Comparison of ENCODE assay signal across 12 cellular contexts in genomic region chr22:41442240-41442792, GRCh38. TPM values are rescaled to one million over a fixed set of nuclear protein-coding genes. Genes with fewer than 3 reads are reported as not detected.
A peak's percentile ranks its signal among the peaks of the same experiment; 100 is the strongest.
DNase-seq lines count a peak whose midpoint lies in the region; ATAC-seq and TF ChIP-seq lines count a peak whose summit lies in the region.
"Had no signal": no experiment of that assay in that cellular context is flagged by ENCODE, and none has a peak within 500 bp of the region (broad histone marks: within the 10 kb centered on the region; RNA-seq: fewer than 3 reads in every experiment).

No MANE protein-coding gene starts in this region.

- H3K4me1 Mint-ChIP-seq in H9 = peaks cover 5 to 16% of the 10 kb centered on the region in 2 experiments; a peak in 3 of 4 replicates

- no peak overlapping the region for H4K91ac ChIP-seq in H9 (ENCODE audit: insufficient read length, low read depth, low read length)

- H2AFZ ChIP-seq in H9 (ENCODE audit: low read length) (no peak overlapping the region), smooth muscle cell (ENCODE audit: low read depth) (no peak overlapping the region)

- H3K9me3 Mint-ChIP-seq in H9 = no peaks in the 10 kb centered on the region

- no peak overlapping the region for H3K23ac ChIP-seq in H9 (ENCODE audit: insufficient read length, low read depth, low read length)

- H3K4ac ChIP-seq in H9 (ENCODE audit: low read depth, low read length) = no peak overlapping the region

- H3K36me3 ChIP-seq in SK-N-MC (ENCODE audit: insufficient read depth, low read length) (peaks cover 21% of the 10 kb centered on the region; the same call in 1 of the 2 replicates), esophagus squamous epithelium (peaks cover 0 to 61% (median 0%) of the 10 kb centered on the region in 3 donors), smooth muscle cell (ENCODE audit: low read depth) (no peaks in the 10 kb centered on the region), aorta (ENCODE audit: control insufficient read depth in 1 of 2, insufficient read depth in 2 of 2, low read length in 1 of 2) (no peaks in the 10 kb centered on the region)

- peaks cover 2% of the 10 kb centered on the region; the same call in 1 of the 2 replicates for H3K27me3 Mint-ChIP-seq in H9 (ENCODE audit: low read depth)

- H3K4me2 ChIP-seq in H9 (ENCODE audit: insufficient read depth, insufficient read length, low read length) (no peak overlapping the region), smooth muscle cell (no peak overlapping the region)

- H3K56ac ChIP-seq in H9 (ENCODE audit: insufficient read length, low read depth, low read length) = no peak overlapping the region

- ATAC-seq in aorta (ENCODE audit: low FRiP score) (no peak), HG03521 (IDR thresholded peaks at IDR 0.05; ENCODE audit: unreplicated experiment) (no peak), HG02759 (IDR thresholded peaks at IDR 0.05; ENCODE audit: unreplicated experiment) (no peak)

- H3K14ac ChIP-seq in H9 (ENCODE audit: insufficient read depth, low read length) = no peak overlapping the region

- peak overlapping the region in 1 of 3 experiments; percentile 81; a peak in 2 of 7 replicates for H3K27ac Mint-ChIP-seq in H9

- DNase-seq in H9 (no peak), SK-N-MC (ENCODE audit: low read depth, low spot score) (no peak), esophagus squamous epithelium (lab: John Stamatoyannopoulos, UW) (no peak), smooth muscle cell (lab: John Stamatoyannopoulos, UW; ENCODE audit: unreplicated experiment) (no peak), aorta (no peak)
- DNase-seq: effector CD4-positive, alpha-beta T cell; mesendoderm; MG63; NCI-H226; Right ventricle myocardium superior had no signal

- TF ChIP-seq CTCF in H9 (conservative IDR thresholded peaks at IDR 0.05) (no peak), esophagus squamous epithelium (IDR thresholded peaks at IDR 0.05) (no peak), smooth muscle cell (IDR thresholded peaks at IDR 0.05; ENCODE audit: borderline replicate concordance, insufficient read depth, poor library complexity, severe bottlenecking) (no peak)

- H3K4me3 ChIP-seq in SK-N-MC = no peak overlapping the region
- no peak overlapping the region for H3K4me3 ChIP-seq in esophagus squamous epithelium
- H3K4me3 ChIP-seq in smooth muscle cell = no peak overlapping the region
- H3K4me3 ChIP-seq in aorta (ENCODE audit: low read length in 2 of 2) = no peak overlapping the region
- H3K4me3 ChIP-seq: MG63 had no signal

- no peak overlapping the region for H3K9ac ChIP-seq in H9 (ENCODE audit: extremely low read depth, insufficient read length, low read length)
- H3K9ac ChIP-seq in SK-N-MC (ENCODE audit: insufficient read length) = no peak overlapping the region
- H3K9ac ChIP-seq in smooth muscle cell (ENCODE audit: low read depth) = no peak overlapping the region

- H4K20me1 ChIP-seq in H9 (ENCODE audit: control insufficient read depth, insufficient read depth, insufficient read length) (no peaks in the 10 kb centered on the region), smooth muscle cell (ENCODE audit: low read depth) (peaks cover 79% of the 10 kb centered on the region)

- no peak overlapping the region for H2AK5ac ChIP-seq in H9 (ENCODE audit: insufficient read length, low read length)

- peaks cover 19% of the 10 kb centered on the region for H3K23me2 ChIP-seq in H9 (ENCODE audit: insufficient read length, low read depth, low read length, poor library complexity, severe bottlenecking)

- H4K8ac ChIP-seq in H9 (replicated peaks; ENCODE audit: insufficient read length, low read depth, low read length) = no peak overlapping the region

- no peak overlapping the region for H4K5ac ChIP-seq in H9 (ENCODE audit: insufficient read length, low read depth, low read length)

- intact Hi-C loops in esophagus squamous epithelium (cut with DNase I) (no loop called here), aorta (cut with DNase I) (no loop called here)

- H2BK20ac ChIP-seq in H9 (ENCODE audit: low read depth, low read length, poor library complexity, severe bottlenecking) = no peak overlapping the region

- no peaks in the 10 kb centered on the region for H3K4me1 ChIP-seq in H9 (ENCODE audit: insufficient read depth, low read length)
- H3K4me1 ChIP-seq in esophagus squamous epithelium = peaks cover 12 to 60% (median 38%) of the 10 kb centered on the region in 3 donors
- peaks cover 7% of the 10 kb centered on the region for H3K4me1 ChIP-seq in smooth muscle cell (ENCODE audit: low read depth)
- H3K4me1 ChIP-seq in aorta (ENCODE audit: control insufficient read depth in 1 of 2, insufficient read depth in 2 of 2, low read length in 2 of 2) = no peaks in the 10 kb centered on the region

- no peak overlapping the region for H2BK120ac ChIP-seq in H9 (ENCODE audit: low read depth, low read length, poor library complexity, severe bottlenecking)

- no peak for TF ChIP-seq POLR2A in esophagus squamous epithelium (IDR thresholded peaks at IDR 0.05)

- H3K79me2 ChIP-seq in H9 (ENCODE audit: insufficient read depth, low read length) = peaks cover 24% of the 10 kb centered on the region; the same call in 1 of the 2 replicates
- peaks cover 85% of the 10 kb centered on the region for H3K79me2 ChIP-seq in smooth muscle cell (ENCODE audit: low read depth)

- no CpG with 5 or more reads among the region's 2 CpGs for WGBS in H9 (ENCODE audit: extremely low coverage, insufficient read length, low lambda C conversion rate)
- WGBS in esophagus squamous epithelium, 2 donors = 55 to 83% methylated on average over 2 of the region's 2 CpGs
- WGBS in smooth muscle cell (ENCODE audit: low lambda C conversion rate) = 91% methylated on average over 2 of the region's 2 CpGs
- 61 to 62% methylated on average over 2 of the region's 2 CpGs for WGBS in aorta, 2 donors

- H3K36me3 Mint-ChIP-seq in H9 (ENCODE audit: insufficient read depth in 1 of 3, low read depth in 3 of 3) = peaks cover 23 to 73% (median 55%) of the 10 kb centered on the region in 3 experiments

- peak overlapping the region; percentile 96; a peak in 2 of 5 replicates for H3K4me3 Mint-ChIP-seq in H9

- H2BK5ac ChIP-seq in H9 (ENCODE audit: insufficient read length, low read length) = no peak overlapping the region

- no peak overlapping the region for H3K18ac ChIP-seq in H9 (ENCODE audit: insufficient read length, low read depth, low read length)

- no peak overlapping the region for H2BK12ac ChIP-seq in H9 (ENCODE audit: insufficient read length, low read depth, low read length)

- no peak overlapping the region for H3T11ph ChIP-seq in H9 (ENCODE audit: low read length)

- no peaks in the 10 kb centered on the region for H3K9me3 ChIP-seq in H9 (ENCODE audit: control insufficient read depth, low read depth, low read length)
- H3K9me3 ChIP-seq in SK-N-MC (ENCODE audit: low read depth, low read length) = no peaks in the 10 kb centered on the region
- H3K9me3 ChIP-seq in esophagus squamous epithelium = no peaks in the 10 kb centered on the region
- H3K9me3 ChIP-seq in smooth muscle cell (replicated peaks; ENCODE audit: low read depth) = no peaks in the 10 kb centered on the region
- H3K9me3 ChIP-seq in aorta (ENCODE audit: control insufficient read depth, low read length) = no peaks in the 10 kb centered on the region
- H3K9me3 ChIP-seq: MG63 had no signal

- H2BK15ac ChIP-seq in H9 (ENCODE audit: low read depth, low read length) = no peak overlapping the region

- H3K27me3 ChIP-seq in H9 (ENCODE audit: insufficient read depth, low read length) (no peaks in the 10 kb centered on the region), esophagus squamous epithelium (no peaks in the 10 kb centered on the region), smooth muscle cell (ENCODE audit: low read depth) (no peaks in the 10 kb centered on the region), aorta (ENCODE audit: control insufficient read depth in 1 of 2, insufficient read depth in 2 of 2, low read length in 1 of 2) (peaks cover 0 to 2% of the 10 kb centered on the region in 2 donors)
- H3K27me3 ChIP-seq: MG63 had no signal

- H3F3A ChIP-seq in smooth muscle cell (ENCODE audit: low read depth) = no peaks in the 10 kb centered on the region

- H3K79me1 ChIP-seq in H9 (ENCODE audit: insufficient read depth, low read depth, low read length, poor library complexity, severe bottlenecking) = peaks cover 4% of the 10 kb centered on the region

- H3K27ac ChIP-seq in H9 (ENCODE audit: insufficient read length, low read depth, low read length) = no peak overlapping the region
- H3K27ac ChIP-seq in SK-N-MC = peak overlapping the region; percentile 33; the same call in 1 of the 2 replicates
- peak overlapping the region; percentile 13 to 100 (median 99) for H3K27ac ChIP-seq in esophagus squamous epithelium
- H3K27ac ChIP-seq in smooth muscle cell (ENCODE audit: low read depth) = peak overlapping the region; percentile 5
- H3K27ac ChIP-seq in aorta (ENCODE audit: low read depth in 1 of 2, low read length in 2 of 2) = no peak overlapping the region

RNA-seq across cellular contexts. Expression of gene TOB2, which starts 4.3 kb away (rescaled TPM):
- total RNA-seq in H9 (2021) = 75.8 and 78.0 TPM in 2 replicates
- 10 to 100 TPM; 15.7 to 30.5 (median 21.0) TPM for total RNA-seq in esophagus squamous epithelium
- 17.9 and 19.7 TPM in 2 replicates for total RNA-seq in smooth muscle cell
- polyA plus RNA-seq in smooth muscle cell = 25.6 and 27.0 TPM in 2 replicates
- 10 to 100 TPM; 47.7 to 55.9 TPM for total RNA-seq in aorta
- 10 to 100 TPM; 12.9 to 15.5 TPM for polyA plus RNA-seq in aorta

RNA-seq across cellular contexts. Expression of gene PHF5A, which starts 26.2 kb away (rescaled TPM):
- total RNA-seq in H9 (2021) = 114 and 128 TPM in 2 replicates
- total RNA-seq in esophagus squamous epithelium = 10 to 100 TPM; 21.5 to 47.3 (median 41.5) TPM
- 28.3 and 42.7 TPM in 2 replicates for total RNA-seq in smooth muscle cell
- 19.4 and 24.2 TPM in 2 replicates for polyA plus RNA-seq in smooth muscle cell
- total RNA-seq in aorta = 10 to 100 TPM; 22.5 to 27.0 TPM
- 10 to 100 TPM; 29.8 to 43.1 TPM for polyA plus RNA-seq in aorta

RNA-seq across cellular contexts. Expression of gene ACO2, which starts 26.6 kb away (rescaled TPM):
- total RNA-seq in H9 (2021) (64.9 and 66.6 TPM in 2 replicates), esophagus squamous epithelium (10 to 100 TPM; 83.7 to 90.4 (median 87.0) TPM), smooth muscle cell (33.0 and 33.4 TPM in 2 replicates), aorta (10 to 100 TPM; 53.7 to 60.7 TPM)
- polyA plus RNA-seq in smooth muscle cell (72.1 and 85.5 TPM in 2 replicates), aorta (10 to 100 TPM; 39.5 to 49.6 TPM)

Comparison
In these comparisons a context has a peak if more than half of its experiments do, and no peak if none do; other contexts are left out.
1. H3K27ac ChIP-seq: peak in SK-N-MC (single experiment), esophagus squamous epithelium (4 of 4) and smooth muscle cell (single experiment); none in H9 (single experiment) and aorta (0 of 2).